Comparison of ENCODE assay signal across 17 cellular contexts in genomic region chr13:98462946-98463345, GRCh38.
DNase-seq lines count a peak whose midpoint lies in the region; ATAC-seq and TF ChIP-seq lines count a peak whose summit lies in the region.
"Had no signal": no experiment of that assay in that cellular context is flagged by ENCODE, and none has a peak within 500 bp of the region (broad histone marks: within the 10 kb centered on the region; RNA-seq: fewer than 3 reads in every experiment).

No MANE protein-coding gene starts in this region.

- no peak overlapping the region for H3K4me3 Mint-ChIP-seq in activated CD8-positive, alpha-beta T cell treated with anti-CD3 and anti-CD28 coated beads, Interleukin-2, amount 10 ng/mL, durations not matched to agents 7 days and 5 days
- H3K4me3 Mint-ChIP-seq: activated B cell treated with CpG ODN at 0.5 μM for 24 hours; naive thymus-derived CD8-positive, alpha-beta T cell had no signal

- no peak overlapping the region for H3K18ac ChIP-seq in mesenchymal stem cell (ENCODE audit: low read depth in 1 of 2, low read length in 2 of 2)

- no peaks in the 10 kb centered on the region for H3K27me3 ChIP-seq in right atrium auricular region
- H3K27me3 ChIP-seq in mesenchymal stem cell (ENCODE audit: control insufficient read depth in 1 of 2, insufficient read depth in 1 of 2, low read length in 2 of 2): no peaks in the 10 kb centered on the region
- no peaks in the 10 kb centered on the region for H3K27me3 ChIP-seq in thyroid gland

- intact Hi-C loops in Right ventricle myocardium superior (cut with DNase I) (no loop called here), thyroid gland (cut with DNase I) (no loop called here)

- no peak overlapping the region for H2BK12ac ChIP-seq in mesenchymal stem cell (ENCODE audit: low read length in 2 of 2)

- POLR2A ChIA-PET in activated CD8-positive, alpha-beta T cell treated with anti-CD3 and anti-CD28 coated beads, Interleukin-2, amount 10 ng/mL, durations not matched to agents 7 days and 5 days (lab: Charles Lee): interaction anchor here (0.7 kb wide), 1 partner anchor 8 kb away, joined by 3 read pairs; no protein-coding TSS in a partner anchor

- H2BK120ac ChIP-seq in mesenchymal stem cell (ENCODE audit: low read depth, low read length): no peak overlapping the region

- peaks cover 70% of the 10 kb centered on the region for H3K79me1 ChIP-seq in mesenchymal stem cell (replicated peaks; ENCODE audit: low read length, poor library complexity, severe bottlenecking)

- no peaks in the 10 kb centered on the region for H3K9me3 ChIP-seq in right atrium auricular region
- H3K9me3 ChIP-seq in mesenchymal stem cell (ENCODE audit: control insufficient read depth, low read length): no peaks in the 10 kb centered on the region
- H3K9me3 ChIP-seq in thyroid gland: no peaks in the 10 kb centered on the region
- H3K9me3 ChIP-seq: psoas muscle had no signal

- no peak for TF ChIP-seq CTCF in right atrium auricular region (IDR thresholded peaks at IDR 0.05)
- no peak for TF ChIP-seq CTCF in thyroid gland (IDR thresholded peaks at IDR 0.05)

- no peak overlapping the region for H2AFZ ChIP-seq in mesenchymal stem cell (ENCODE audit: low read depth, low read length)

- no peaks in the 10 kb centered on the region for H3K27me3 Mint-ChIP-seq in activated CD8-positive, alpha-beta T cell treated with anti-CD3 and anti-CD28 coated beads, Interleukin-2, amount 10 ng/mL, durations not matched to agents 7 days and 5 days (ENCODE audit: low read depth)
- H3K27me3 Mint-ChIP-seq: activated B cell treated with CpG ODN at 0.5 μM for 24 hours; naive thymus-derived CD8-positive, alpha-beta T cell had no signal

- peaks cover 57% of the 10 kb centered on the region for H3K36me3 Mint-ChIP-seq in activated CD8-positive, alpha-beta T cell treated with anti-CD3 and anti-CD28 coated beads, Interleukin-2, amount 10 ng/mL, durations not matched to agents 7 days and 5 days (ENCODE audit: low read depth)

- H4K8ac ChIP-seq in mesenchymal stem cell (ENCODE audit: low read length): peak overlapping the region; percentile 21

- H3K4me3 ChIP-seq in right atrium auricular region (no peak overlapping the region), mesenchymal stem cell (ENCODE audit: insufficient read depth in 1 of 2, low read depth in 1 of 2, low read length in 2 of 2) (no peak overlapping the region), thyroid gland (replicated peaks in 1 of 3) (no peak overlapping the region)
- H3K4me3 ChIP-seq: GM12878, psoas muscle had no signal

- no peak overlapping the region for H3K4ac ChIP-seq in mesenchymal stem cell (ENCODE audit: low read depth in 1 of 2, low read length in 2 of 2)

- no peak overlapping the region for H2BK5ac ChIP-seq in mesenchymal stem cell (ENCODE audit: low read depth, low read length, poor library complexity, severe bottlenecking)

- no peak overlapping the region for H3K14ac ChIP-seq in mesenchymal stem cell (ENCODE audit: low read length in 2 of 2)

- no peak for TF ChIP-seq POLR2A in thyroid gland (IDR thresholded peaks at IDR 0.05)

- H3K23ac ChIP-seq in mesenchymal stem cell (ENCODE audit: low read length in 2 of 2): no peak overlapping the region

- H4K91ac ChIP-seq in mesenchymal stem cell (ENCODE audit: low read length): no peak overlapping the region

- peak overlapping the region in 1 of 2 donors; percentile 5 for H3K27ac ChIP-seq in right atrium auricular region
- H3K27ac ChIP-seq in mesenchymal stem cell (ENCODE audit: low read length, poor library complexity, severe bottlenecking): no peak overlapping the region
- peak overlapping the region; percentile 1 to 64 (median 2) for H3K27ac ChIP-seq in thyroid gland
- H3K27ac ChIP-seq: KMS-11, psoas muscle had no signal

- H3K36me3 ChIP-seq in right atrium auricular region: peaks cover 53% of the 10 kb centered on the region
- peaks cover 61 to 81% of the 10 kb centered on the region in 2 experiments for H3K36me3 ChIP-seq in mesenchymal stem cell (ENCODE audit: control insufficient read depth in 1 of 2, insufficient read depth in 2 of 2, low read depth in 1 of 2, low read length in 2 of 2)
- H3K36me3 ChIP-seq in thyroid gland: peaks cover 19 to 20% of the 10 kb centered on the region in 2 donors

- H3K4me1 Mint-ChIP-seq in activated CD8-positive, alpha-beta T cell treated with anti-CD3 and anti-CD28 coated beads, Interleukin-2, amount 10 ng/mL, durations not matched to agents 7 days and 5 days (ENCODE audit: low read depth): peaks cover 9% of the 10 kb centered on the region
- H3K4me1 Mint-ChIP-seq: activated B cell treated with CpG ODN at 0.5 μM for 24 hours had no signal

- no peaks in the 10 kb centered on the region for H3K9me3 Mint-ChIP-seq in activated CD8-positive, alpha-beta T cell treated with anti-CD3 and anti-CD28 coated beads, Interleukin-2, amount 10 ng/mL, durations not matched to agents 7 days and 5 days (ENCODE audit: insufficient read depth)
- H3K9me3 Mint-ChIP-seq: activated B cell treated with CpG ODN at 0.5 μM for 24 hours; naive thymus-derived CD8-positive, alpha-beta T cell had no signal

- CTCF ChIA-PET in activated CD8-positive, alpha-beta T cell treated with anti-CD3 and anti-CD28 coated beads, Interleukin-2, amount 10 ng/mL, durations not matched to agents 7 days and 5 days (lab: Charles Lee): interaction anchor here (4.5 kb wide), 1 partner anchor 18 kb away, joined by 20 read pairs; no protein-coding TSS in a partner anchor

- H2BK15ac ChIP-seq in mesenchymal stem cell (ENCODE audit: low read depth, poor library complexity, severe bottlenecking): no peak overlapping the region

- no peak for DNase-seq in Right ventricle myocardium superior
- no peak for DNase-seq in right atrium auricular region (ENCODE audit: low spot score)
- no peak for DNase-seq in activated CD8-positive, alpha-beta T cell treated with anti-CD3 and anti-CD28 coated beads, Interleukin-2, amount 10 ng/mL, durations not matched to agents 7 days and 5 days
- no peak for DNase-seq in mesenchymal stem cell
- no peak for DNase-seq in thyroid gland
- no peak for DNase-seq in NCI-H524 treated with DMSO at 0.1 percent for 48 hours (lab: John Stamatoyannopoulos, UW)
- DNase-seq: activated B cell treated with CpG ODN at 0.5 μM for 24 hours; cerebellar nuclear complex; naive thymus-derived CD8-positive, alpha-beta T cell; NCI-H1092 treated with DMSO at 0.1 percent for 48 hours; NK-92 treated with Interleukin-12 subunit alpha and Interleukin-12 subunit beta, amount 100 ng/mL, for 24 hours; psoas muscle had no signal

- no peak overlapping the region for H3K4me2 ChIP-seq in mesenchymal stem cell (ENCODE audit: low read length, poor library complexity, severe bottlenecking)
- H3K4me2 ChIP-seq: KMS-11 had no signal

- ATAC-seq in Right ventricle myocardium superior (ENCODE audit: poor library complexity) (peak; percentile 18), GM21423 (IDR thresholded peaks at IDR 0.05; ENCODE audit: unreplicated experiment) (no peak), GM21526 (IDR thresholded peaks at IDR 0.05; ENCODE audit: low FRiP score, unreplicated experiment) (no peak)
- ATAC-seq in activated CD8-positive, alpha-beta T cell treated with anti-CD3 and anti-CD28 coated beads, Interleukin-2, amount 10 ng/mL, durations not matched to agents 7 days and 5 days: no peak
- ATAC-seq: GM12878; left lobe of liver; naive thymus-derived CD8-positive, alpha-beta T cell had no signal

- H3K4me1 ChIP-seq in right atrium auricular region (peaks cover 0 to 49% of the 10 kb centered on the region in 2 donors), mesenchymal stem cell (ENCODE audit: control insufficient read depth, insufficient read depth, low read depth, low read length) (peaks cover 2% of the 10 kb centered on the region), thyroid gland (peaks cover 10 to 20% of the 10 kb centered on the region in 2 donors)

- WGBS in mesenchymal stem cell: 98% methylated on average over 8 of the region's 8 CpGs
- 73 to 87% methylated on average over 4 to 8 of the region's 8 CpGs for WGBS in thyroid gland, 2 donors

- peak overlapping the region; percentile 45 for H3K27ac Mint-ChIP-seq in activated CD8-positive, alpha-beta T cell treated with anti-CD3 and anti-CD28 coated beads, Interleukin-2, amount 10 ng/mL, durations not matched to agents 7 days and 5 days
- H3K27ac Mint-ChIP-seq: activated B cell treated with CpG ODN at 0.5 μM for 24 hours had no signal

- H3K9ac ChIP-seq in mesenchymal stem cell (ENCODE audit: low read length): no peak overlapping the region
- H3K9ac ChIP-seq: KMS-11 had no signal

- H2AK5ac ChIP-seq in mesenchymal stem cell (ENCODE audit: low read length, severe bottlenecking): no peak overlapping the region
